In the genomic region with DNA sequence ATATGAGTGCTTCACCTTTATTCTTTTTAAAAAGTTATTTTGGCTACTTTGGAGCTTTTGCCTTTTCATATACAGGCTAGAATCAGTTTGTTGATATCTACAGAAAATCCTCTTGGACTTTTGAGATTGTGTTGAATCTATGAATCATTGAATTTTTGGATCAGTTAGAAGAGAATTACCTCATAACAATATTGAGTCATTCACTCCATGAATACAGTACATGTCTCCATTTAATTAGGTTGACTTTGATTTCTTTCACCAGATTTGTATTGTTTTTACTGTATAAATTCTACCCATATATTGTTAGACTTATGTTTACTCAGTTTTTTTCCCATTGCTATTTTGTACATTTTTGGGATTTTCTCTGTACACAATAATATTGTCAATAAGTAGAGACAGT, we compare ENCODE assay signal across 17 cellular contexts. TPM values are rescaled to one million over a fixed set of nuclear protein-coding genes. Genes with fewer than 3 reads are reported as not detected.
DNase-seq lines count a peak whose midpoint lies in the region; ATAC-seq, FAIRE-seq and TF ChIP-seq lines count a peak whose summit lies in the region.
"Had no signal": no experiment of that assay in that cellular context is flagged by ENCODE, and none has a peak within 500 bp of the region (broad histone marks: within the 10 kb centered on the region; RNA-seq: fewer than 3 reads in every experiment).

No MANE protein-coding gene starts in this region.

- ATAC-seq in A549 (peak in 1 of 2 experiments; percentile 58; a peak in 2 of 6 replicates), HG02938 (IDR thresholded peaks at IDR 0.05; ENCODE audit: unreplicated experiment) (no peak), omental fat pad (ENCODE audit: low FRiP score) (no peak)
- ATAC-seq: naive thymus-derived CD4-positive, alpha-beta T cell; upper lobe of right lung had no signal

- FAIRE-seq in A549 (lab: Jason Lieb, UNC): peak; percentile 13

- CTCF ChIA-PET in A549 (lab: Yijun Ruan, JAX): interaction anchor here (1.2 to 1.8 kb wide), 3 partner anchors 31 to 75 kb away, joined by 4 to 6 read pairs (median 5); no protein-coding TSS in a partner anchor

- H3K4me1 Mint-ChIP-seq in immature natural killer cell: peaks cover 28 to 74% of the 10 kb centered on the region in 2 donors

- peak overlapping the region; percentile 36; the same call in 2 of the 3 replicates for H3K4me2 ChIP-seq in A549

- TF ChIP-seq POLR2A in A549 (IDR thresholded peaks at IDR 0.05; ENCODE audit: low read length): no peak

- peak overlapping the region in 2 of 6 donors; percentile 13 to 29 for H3K27ac Mint-ChIP-seq in immature natural killer cell
- H3K27ac Mint-ChIP-seq: B cell had no signal

- no peaks in the 10 kb centered on the region for H3K9me3 Mint-ChIP-seq in immature natural killer cell
- H3K9me3 Mint-ChIP-seq: naive thymus-derived CD4-positive, alpha-beta T cell had no signal

- POLR2A ChIA-PET in A549 (lab: Yijun Ruan, JAX): interaction anchor here (0.9 kb wide), 1 partner anchor 54 kb away, joined by 4 read pairs; a partner anchor contains a TSS

- H3K9me3 ChIP-seq in A549: no peaks in the 10 kb centered on the region
- H3K9me3 ChIP-seq: esophagus muscularis mucosa, spleen, upper lobe of right lung had no signal

- DNase-seq in A549 (ENCODE audit: low read depth in 1 of 2, low spot score in 1 of 2): no peak
- peak; percentile 71 for DNase-seq in HCEC 1CT
- DNase-seq in amniotic stem cell (lab: John Stamatoyannopoulos, UW): peak; percentile 8
- peak; percentile 2 for DNase-seq in glomerular visceral epithelial cell (ENCODE audit: extremely low spot score)
- DNase-seq in stimulated activated CD4-positive, alpha-beta T cell treated with anti-CD3 and anti-CD28 coated beads, Interleukin-4, amount 100 ng/mL, for 24 hours: no peak
- DNase-seq in omental fat pad (ENCODE audit: low spot score): no peak
- DNase-seq in immature natural killer cell: no peak
- DNase-seq: activated CD8-positive, alpha-beta memory T cell treated with anti-CD3 and anti-CD28 coated beads, Interleukin-2, amount 50 U/mL, for 48 hours; naive thymus-derived CD4-positive, alpha-beta T cell; NCI-H446 treated with DMSO at 0.1 percent for 48 hours; RPMI8226; spleen; upper lobe of right lung had no signal

- H3K27me3 Mint-ChIP-seq in immature natural killer cell (ENCODE audit: low read depth in 3 of 3): no peaks in the 10 kb centered on the region
- H3K27me3 Mint-ChIP-seq: B cell; naive thymus-derived CD4-positive, alpha-beta T cell had no signal

- TF ChIP-seq CTCF in A549 (IDR thresholded peaks at IDR 0.05): no peak
- no peak for TF ChIP-seq CTCF in omental fat pad (IDR thresholded peaks at IDR 0.05)

- no peak for TF ChIP-seq RAD21 in A549 (conservative IDR thresholded peaks at IDR 0.05 in 1 of 2, IDR thresholded peaks at IDR 0.05 in 1 of 2)

- no peak overlapping the region for H3K27ac ChIP-seq in A549
- H3K27ac ChIP-seq: esophagus muscularis mucosa, spleen, upper lobe of right lung, VCaP had no signal

- TF ChIP-seq EP300 in A549 (IDR thresholded peaks at IDR 0.05): no peak

- H3K36me3 Mint-ChIP-seq in immature natural killer cell: no peaks in the 10 kb centered on the region

- no peak overlapping the region for H3K4me3 Mint-ChIP-seq in immature natural killer cell
- H3K4me3 Mint-ChIP-seq: B cell; naive thymus-derived CD4-positive, alpha-beta T cell had no signal

- no peak overlapping the region for H3K4me3 ChIP-seq in A549
- H3K4me3 ChIP-seq: esophagus muscularis mucosa, spleen, upper lobe of right lung had no signal

- peaks cover 36% of the 10 kb centered on the region for H3K4me1 ChIP-seq in A549
- H3K4me1 ChIP-seq: upper lobe of right lung had no signal

TF ChIP-seq in A549, 52 proteins besides CTCF, POLR2A, EP300 and RAD21:
- TF ChIP-seq, protein P1, sequence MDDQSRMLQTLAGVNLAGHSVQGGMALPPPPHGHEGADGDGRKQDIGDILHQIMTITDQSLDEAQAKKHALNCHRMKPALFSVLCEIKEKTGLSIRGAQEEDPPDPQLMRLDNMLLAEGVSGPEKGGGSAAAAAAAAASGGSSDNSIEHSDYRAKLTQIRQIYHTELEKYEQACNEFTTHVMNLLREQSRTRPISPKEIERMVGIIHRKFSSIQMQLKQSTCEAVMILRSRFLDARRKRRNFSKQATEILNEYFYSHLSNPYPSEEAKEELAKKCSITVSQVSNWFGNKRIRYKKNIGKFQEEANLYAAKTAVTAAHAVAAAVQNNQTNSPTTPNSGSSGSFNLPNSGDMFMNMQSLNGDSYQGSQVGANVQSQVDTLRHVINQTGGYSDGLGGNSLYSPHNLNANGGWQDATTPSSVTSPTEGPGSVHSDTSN (IDR thresholded peaks at IDR 0.05): no peak
- TF ChIP-seq CHD2 (IDR thresholded peaks at IDR 0.05; ENCODE audit: low read length, partially characterized antibody) (no peak), FOSL2 (IDR thresholded peaks at IDR 0.05) (peak; percentile 46; the same call in 1 of the 2 replicates), FOSL2 (CRISPR knock-in tag; IDR thresholded peaks at IDR 0.05) (peak; percentile 57), HDAC2 (IDR thresholded peaks at IDR 0.05) (no peak)
- TF ChIP-seq, protein P2, sequence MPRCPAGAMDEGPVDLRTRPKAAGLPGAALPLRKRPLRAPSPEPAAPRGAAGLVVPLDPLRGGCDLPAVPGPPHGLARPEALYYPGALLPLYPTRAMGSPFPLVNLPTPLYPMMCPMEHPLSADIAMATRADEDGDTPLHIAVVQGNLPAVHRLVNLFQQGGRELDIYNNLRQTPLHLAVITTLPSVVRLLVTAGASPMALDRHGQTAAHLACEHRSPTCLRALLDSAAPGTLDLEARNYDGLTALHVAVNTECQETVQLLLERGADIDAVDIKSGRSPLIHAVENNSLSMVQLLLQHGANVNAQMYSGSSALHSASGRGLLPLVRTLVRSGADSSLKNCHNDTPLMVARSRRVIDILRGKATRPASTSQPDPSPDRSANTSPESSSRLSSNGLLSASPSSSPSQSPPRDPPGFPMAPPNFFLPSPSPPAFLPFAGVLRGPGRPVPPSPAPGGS (IDR thresholded peaks at IDR 0.05): no peak

RNA-seq across cellular contexts. Expression of a gene that starts 54.4 kb away (rescaled TPM):
- polyA plus RNA-seq in A549 (2011; rRNA removed): 46.7 and 47.1 TPM in 2 replicates
- 4.8 and 5.8 TPM in 2 replicates for polyA plus RNA-seq in A549 (2012; cell fraction: cytosol; rRNA removed)
- polyA plus RNA-seq in A549 (2012; cell fraction: nucleus; rRNA removed): 5.2 and 8.7 TPM in 2 replicates
- polyA plus RNA-seq in A549 (2017; fragmentation: RNase III; extraction: RNeasy Plus Mini Kit Qiagen cat#74134 plus additional on column Dnase treatment): 18.2 to 19.6 TPM (median 18.7 TPM) in 3 replicates
- polyA minus RNA-seq in A549 (2011; rRNA and poly(A)+ RNA removed): 57.5 and 62.1 TPM in 2 replicates
- 10 to 100 TPM; 60.3 to 84.2 (median 64.3) TPM for total RNA-seq in omental fat pad
- polyA plus RNA-seq in immature natural killer cell: 1 to 10 TPM; 2.0 to 3.4 (median 2.2) TPM

Comparison
In these comparisons a context has a peak if more than half of its experiments do, and no peak if none do; other contexts are left out.
1. DNase-seq: peak in HCEC 1CT (single experiment), amniotic stem cell (single experiment) and glomerular visceral epithelial cell (single experiment); none in A549 (0 of 2), stimulated activated CD4-positive, alpha-beta T cell treated with anti-CD3 and anti-CD28 coated beads, Interleukin-4, amount 100 ng/mL, for 24 hours (single experiment), omental fat pad (single experiment) and immature natural killer cell (0 of 3).